Comparison of ENCODE assay signal across 8 cellular contexts in the genomic region with DNA sequence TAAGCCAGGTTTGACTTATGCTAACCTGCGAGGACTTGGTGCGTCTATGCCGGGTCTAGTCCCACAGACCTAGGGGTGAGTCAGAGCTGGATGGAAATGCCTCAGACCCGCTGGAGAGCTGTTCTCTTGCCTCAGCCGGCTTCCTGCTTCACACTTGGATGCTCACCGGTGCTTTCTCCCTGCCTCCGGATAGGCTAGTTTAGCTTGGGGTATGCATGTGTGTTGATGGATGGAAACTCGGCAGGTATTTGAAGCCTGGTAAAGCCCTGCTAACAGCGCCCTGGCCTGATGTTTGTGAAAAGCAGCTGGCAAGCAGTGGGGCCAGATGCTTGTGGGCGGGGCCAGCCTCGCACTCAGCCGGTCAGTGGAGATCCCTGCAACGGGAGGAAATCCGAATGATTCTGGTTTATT. TPM values are rescaled to one million over a fixed set of nuclear protein-coding genes. Genes with fewer than 3 reads are reported as not detected.
A peak's percentile ranks its signal among the peaks of the same experiment; 100 is the strongest.
DNase-seq lines count a peak whose midpoint lies in the region; ATAC-seq lines count a peak whose summit lies in the region.

No MANE protein-coding gene starts in this region.

- no peaks in the 10 kb centered on the region for H3K9me3 ChIP-seq in adipocyte (ENCODE audit: control insufficient read depth, low read length)

- ATAC-seq in HG02970 (IDR thresholded peaks at IDR 0.05; ENCODE audit: low FRiP score, unreplicated experiment), result no peak

- H3K36me3 ChIP-seq in adipocyte (ENCODE audit: control insufficient read depth, insufficient read depth, low read length, severe bottlenecking), result no peaks in the 10 kb centered on the region

- peak overlapping the region; percentile 38 for H3K4me3 ChIP-seq in adipocyte (ENCODE audit: low read length)

- no peaks in the 10 kb centered on the region for H3K27me3 Mint-ChIP-seq in IgD-negative memory B cell

- no peaks in the 10 kb centered on the region for H3K9me3 Mint-ChIP-seq in IgD-negative memory B cell

- peak overlapping the region; percentile 67 to 95 (median 87) for H3K27ac Mint-ChIP-seq in IgD-negative memory B cell

- H3K4me3 Mint-ChIP-seq in IgD-negative memory B cell, result peak overlapping the region; percentile 17 to 84 (median 42)

- peak overlapping the region; percentile 26 for H3K9ac ChIP-seq in adipocyte (ENCODE audit: low read length)

- peaks cover 68% of the 10 kb centered on the region for H3K4me1 ChIP-seq in adipocyte (ENCODE audit: control insufficient read depth, insufficient read depth, low read length)

- DNase-seq in DMS53 (lab: John Stamatoyannopoulos, UW) (peak; percentile 97), adipocyte (ENCODE audit: low read depth) (peak; percentile 88), hepatic stellate cell (ENCODE audit: low spot score) (peak; percentile 88), pulmonary artery endothelial cell (ENCODE audit: low read depth, low spot score) (peak; percentile 79), cortex of kidney (lab: John Stamatoyannopoulos, UW) (no peak), NOMO-1 (lab: John Stamatoyannopoulos, UW; ENCODE audit: unreplicated experiment in 2 of 2) (no peak)

- H3K4me1 Mint-ChIP-seq in IgD-negative memory B cell, result peaks cover 41 to 56% (median 53%) of the 10 kb centered on the region in 3 donors

- no peaks in the 10 kb centered on the region for H3K36me3 Mint-ChIP-seq in IgD-negative memory B cell

- no peaks in the 10 kb centered on the region for H3K27me3 ChIP-seq in adipocyte (replicated peaks; ENCODE audit: control insufficient read depth, insufficient read depth, low read length)

RNA-seq across cellular contexts. Expression of gene PRRC2B, which starts 29.3 kb away (rescaled TPM):
- 34.1 TPM for polyA plus RNA-seq in IgD-negative memory B cell
- total RNA-seq in pulmonary artery endothelial cell, result 47.2 and 61.3 TPM in 2 replicates

Comparison
In these comparisons a context has a peak if more than half of its experiments do, and no peak if none do; other contexts are left out.
1. DNase-seq: peak in DMS53 (single experiment), adipocyte (single experiment), hepatic stellate cell (single experiment) and pulmonary artery endothelial cell (single experiment); none in cortex of kidney (single experiment) and NOMO-1 (0 of 2).